Comparison of ENCODE assay signal across 27 cellular contexts in the genomic region with DNA sequence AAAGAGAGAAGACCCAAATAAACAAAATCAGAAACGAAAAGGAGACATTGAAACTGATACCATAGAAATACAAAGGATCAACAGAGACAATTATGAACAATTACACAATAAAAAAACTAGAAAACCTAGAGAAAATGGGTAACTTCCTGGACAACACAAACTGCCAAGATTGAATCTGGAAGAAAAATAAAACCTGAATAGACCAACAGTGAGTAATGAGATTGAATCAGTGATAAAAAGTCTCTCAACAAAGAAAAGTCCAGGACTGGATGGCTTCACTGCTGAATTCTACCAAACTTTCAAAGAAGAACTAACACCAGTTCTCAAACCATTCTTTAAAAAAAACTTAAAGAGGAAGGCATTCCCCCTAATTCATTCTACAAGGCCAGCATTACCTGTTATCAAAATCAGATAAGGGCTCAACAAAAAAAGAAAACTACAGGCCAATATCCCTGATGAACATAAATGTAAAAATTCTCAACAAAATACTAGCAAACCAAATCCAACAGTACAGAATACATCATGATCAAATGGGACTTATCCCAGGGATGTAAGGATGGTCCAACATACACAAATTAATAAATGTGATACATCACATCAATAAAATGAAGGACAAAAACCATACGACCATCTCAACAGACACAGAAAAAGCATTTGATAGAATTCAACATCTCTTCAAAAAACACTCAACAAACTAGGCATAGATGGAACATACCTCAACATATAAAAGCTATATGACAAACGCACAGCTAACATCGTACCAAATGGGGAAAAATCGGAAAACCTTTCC.
DNase-seq lines count a peak whose midpoint lies in the region; ATAC-seq and TF ChIP-seq lines count a peak whose summit lies in the region.
"Had no signal": no experiment of that assay in that cellular context is flagged by ENCODE, and none has a peak within 500 bp of the region (broad histone marks: within the 10 kb centered on the region; RNA-seq: fewer than 3 reads in every experiment).

No MANE protein-coding gene starts in this region.

- H3K27me3 ChIP-seq in KMS-11 (ENCODE audit: insufficient read depth, low read depth): no peaks in the 10 kb centered on the region
- H3K27me3 ChIP-seq: testis had no signal

- TF ChIP-seq CTCF in KMS-11 (conservative IDR thresholded peaks at IDR 0.05; ENCODE audit: low read depth, low read length): no peak
- no peak for TF ChIP-seq CTCF in cardiac fibroblast (IDR thresholded peaks at IDR 0.05; ENCODE audit: low read depth, low read length)

- CTCF ChIA-PET in activated CD4-positive, alpha-beta memory T cell treated with anti-CD3 and anti-CD28 coated beads, Interleukin-2, amount 10 ng/mL, durations not matched to agents 7 days and 5 days (lab: Charles Lee): no interaction called here

- H3K4me1 ChIP-seq in KMS-11 (ENCODE audit: low read depth, poor library complexity, severe bottlenecking): peaks cover 10% of the 10 kb centered on the region
- H3K4me1 ChIP-seq: testis had no signal

- no peaks in the 10 kb centered on the region for H4K20me1 ChIP-seq in KMS-11 (ENCODE audit: insufficient read depth)

- peaks cover 62% of the 10 kb centered on the region for H3K36me3 Mint-ChIP-seq in activated CD4-positive, alpha-beta memory T cell treated with anti-CD3 and anti-CD28 coated beads, Interleukin-2, amount 10 ng/mL, durations not matched to agents 7 days and 5 days (ENCODE audit: low read depth)

- H3K4me3 Mint-ChIP-seq in activated CD4-positive, alpha-beta memory T cell treated with anti-CD3 and anti-CD28 coated beads, Interleukin-2, amount 10 ng/mL, durations not matched to agents 7 days and 5 days: no peak overlapping the region
- H3K4me3 Mint-ChIP-seq: CD8-positive, alpha-beta T cell; stimulated activated memory B cell treated with anti-CD40 and anti-IgM and Interleukin-4, amounts not matched to agents 10 μg/mL and 1 μg/mL and 100 μg/mL, for 72 hours; WTC11 had no signal

- POLR2A ChIA-PET in activated CD4-positive, alpha-beta memory T cell treated with anti-CD3 and anti-CD28 coated beads, Interleukin-2, amount 10 ng/mL, durations not matched to agents 7 days and 5 days (lab: Charles Lee): no interaction called here

- no peaks in the 10 kb centered on the region; the same call in 1 of the 2 replicates for H3K36me3 ChIP-seq in KMS-11 (ENCODE audit: insufficient read depth)

- peak; percentile 63 for DNase-seq in ELR (ENCODE audit: low read depth)
- DNase-seq in cardiac fibroblast (ENCODE audit: low read depth in 2 of 2): peak; percentile 19 to 73
- DNase-seq in pulmonary artery endothelial cell (ENCODE audit: low read depth, low spot score): peak; percentile 44
- no peak for DNase-seq in activated CD4-positive, alpha-beta memory T cell treated with anti-CD3 and anti-CD28 coated beads, Interleukin-2, amount 10 ng/mL, durations not matched to agents 7 days and 5 days
- DNase-seq in stimulated activated CD4-positive, alpha-beta T cell treated with anti-CD3 and anti-CD28 coated beads, Interleukin-4, amount 100 ng/mL, for 24 hours: no peak
- DNase-seq: activated CD4-positive, alpha-beta T cell treated with anti-CD3 and anti-CD28 coated beads, Interleukin-2, amount 50 U/mL, for 4 hours; activated CD8-positive, alpha-beta memory T cell treated with anti-CD3 and anti-CD28 coated beads, Interleukin-2, amount 50 U/mL, for 48 hours; AML-193; CD8-positive, alpha-beta T cell; hippocampal formation; islet precursor cell; MM.1S; NCI-H146; NCI-H524; SK-N-SH; small intestine; stimulated activated CD4-positive, alpha-beta T cell treated with anti-CD3 and anti-CD28 coated beads, Interleukin-2, amount 100 ng/mL, for 24 hours; T-helper 9 cell; testis had no signal

- peak overlapping the region; percentile 3; the same call in 1 of the 2 replicates for H3K27ac ChIP-seq in KMS-11
- H3K27ac ChIP-seq: RWPE1, testis had no signal

- H3K4me2 ChIP-seq in KMS-11: peak overlapping the region; percentile 7; the same call in 1 of the 2 replicates
- H3K4me2 ChIP-seq: SK-N-SH had no signal

- H3K9ac ChIP-seq in KMS-11: no peak overlapping the region
- H3K9ac ChIP-seq: SK-N-SH had no signal

- H3K4me3 ChIP-seq in KMS-11 (IDR thresholded peaks at IDR 0.05; ENCODE audit: insufficient read depth, low read depth, low read length) (no peak overlapping the region), cardiac fibroblast (replicated peaks in 1 of 2; ENCODE audit: low read depth in 2 of 2, low read length in 2 of 2) (peak overlapping the region in 1 of 2 donors; percentile 7)
- H3K4me3 ChIP-seq: lung, testis had no signal

- H3K27ac Mint-ChIP-seq in activated CD4-positive, alpha-beta memory T cell treated with anti-CD3 and anti-CD28 coated beads, Interleukin-2, amount 10 ng/mL, durations not matched to agents 7 days and 5 days: no peak overlapping the region
- H3K27ac Mint-ChIP-seq: activated T-helper 2 cell treated with anti-CD3 and anti-CD28 coated beads, Interferon-gamma antibody, Interleukin-2, Interleukin-4, amounts not matched to agents 10 μg/mL and 5 μg/mL and 100 μg/mL, durations not matched to agents 14 hours and 24 hours and 36 hours; CD8-positive, alpha-beta T cell; progenitor cell of endocrine pancreas; stimulated activated memory B cell treated with anti-CD40 and anti-IgM and Interleukin-4, amounts not matched to agents 10 μg/mL and 1 μg/mL and 100 μg/mL, for 72 hours; WTC11 had no signal

- ATAC-seq in GM21367 (IDR thresholded peaks at IDR 0.05; ENCODE audit: unreplicated experiment): no peak
- ATAC-seq: CD8-positive, alpha-beta T cell; stimulated activated memory B cell treated with anti-CD40 and anti-IgM and Interleukin-4, amounts not matched to agents 10 μg/mL and 1 μg/mL and 100 μg/mL, for 72 hours; WTC11 had no signal

- peaks cover 44% of the 10 kb centered on the region; the same call in 1 of the 2 replicates for H3K79me2 ChIP-seq in KMS-11 (ENCODE audit: insufficient read depth, low read depth)

- H2AFZ ChIP-seq in KMS-11 (ENCODE audit: low read depth): no peak overlapping the region

- H3K9me3 Mint-ChIP-seq in activated CD4-positive, alpha-beta memory T cell treated with anti-CD3 and anti-CD28 coated beads, Interleukin-2, amount 10 ng/mL, durations not matched to agents 7 days and 5 days: peaks cover 56% of the 10 kb centered on the region

- peaks cover 14% of the 10 kb centered on the region for H3K4me1 Mint-ChIP-seq in activated CD4-positive, alpha-beta memory T cell treated with anti-CD3 and anti-CD28 coated beads, Interleukin-2, amount 10 ng/mL, durations not matched to agents 7 days and 5 days
- H3K4me1 Mint-ChIP-seq: stimulated activated memory B cell treated with anti-CD40 and anti-IgM and Interleukin-4, amounts not matched to agents 10 μg/mL and 1 μg/mL and 100 μg/mL, for 72 hours had no signal

- no peaks in the 10 kb centered on the region for H3K27me3 Mint-ChIP-seq in activated CD4-positive, alpha-beta memory T cell treated with anti-CD3 and anti-CD28 coated beads, Interleukin-2, amount 10 ng/mL, durations not matched to agents 7 days and 5 days
- H3K27me3 Mint-ChIP-seq: progenitor cell of endocrine pancreas; stimulated activated memory B cell treated with anti-CD40 and anti-IgM and Interleukin-4, amounts not matched to agents 10 μg/mL and 1 μg/mL and 100 μg/mL, for 72 hours had no signal

Comparison
In these comparisons a context has a peak if more than half of its experiments do, and no peak if none do; other contexts are left out.
1. DNase-seq: peak in ELR (single experiment), cardiac fibroblast (2 of 2) and pulmonary artery endothelial cell (single experiment); none in activated CD4-positive, alpha-beta memory T cell treated with anti-CD3 and anti-CD28 coated beads, Interleukin-2, amount 10 ng/mL, durations not matched to agents 7 days and 5 days (single experiment) and stimulated activated CD4-positive, alpha-beta T cell treated with anti-CD3 and anti-CD28 coated beads, Interleukin-4, amount 100 ng/mL, for 24 hours (single experiment).